Comparison of ENCODE assay signal across 26 cellular contexts in genomic region chr9:4433379-4433778, GRCh38.
"Had no signal": no experiment of that assay in that cellular context is flagged by ENCODE, and none has a peak within 500 bp of the region (broad histone marks: within the 10 kb centered on the region; RNA-seq: fewer than 3 reads in every experiment).

No MANE protein-coding gene starts in this region.

- H3K36me3 ChIP-seq: gastrocnemius medialis, neutrophil, upper lobe of left lung had no signal

- H2AFZ ChIP-seq: hepatocyte had no signal

- DNase-seq: activated B cell treated with CpG ODN at 0.5 μM for 24 hours; activated CD4-positive, alpha-beta T cell treated with anti-CD3 and anti-CD28 coated beads, Interleukin-2, amount 50 U/mL, for 1 hour; activated CD8-positive, alpha-beta T cell treated with anti-CD3 and anti-CD28 coated beads for 36 hours; activated naive CD8-positive, alpha-beta T cell treated with anti-CD3 and anti-CD28 coated beads, Interleukin-2, amount 50 U/mL, for 24 hours; activated T-cell treated with anti-CD3 and anti-CD28 coated beads, Interleukin-2, amount 50 U/mL, for 4 hours; amygdala; caudate nucleus; cortex of kidney; effector memory CD8-positive, alpha-beta T cell; gastrocnemius medialis; glutamatergic neuron; left cardiac atrium; left ventricle myocardium superior; mucosa of descending colon; stimulated activated CD4-positive, alpha-beta T cell treated with anti-CD3 and anti-CD28 coated beads, Interleukin-12 subunit alpha, Interleukin-12 subunit beta, amount 100 ng/mL, for 4 hours; stimulated activated CD4-positive, alpha-beta T cell treated with anti-CD3 and anti-CD28 coated beads, Interleukin-4, amount 100 ng/mL, for 1 hour; stimulated activated naive CD8-positive, alpha-beta T cell treated with anti-CD3 and anti-CD28 coated beads, Interleukin-15, amount 100 ng/mL, for 72 hours; substantia nigra had no signal

- H3K27me3 ChIP-seq: gastrocnemius medialis, hepatocyte, upper lobe of left lung had no signal

- H3K9me3 ChIP-seq: gastrocnemius medialis, mucosa of descending colon, neutrophil, upper lobe of left lung had no signal

- ATAC-seq: activated CD8-positive, alpha-beta T cell treated with anti-CD3 and anti-CD28 coated beads for 36 hours; activated naive CD8-positive, alpha-beta T cell treated with anti-CD3 and anti-CD28 coated beads, Interleukin-2, amount 50 U/mL, for 24 hours; activated T-cell treated with anti-CD3 and anti-CD28 coated beads, Interleukin-2, amount 50 U/mL, for 4 hours; activated T-helper 17 cell treated with anti-CD3 and anti-CD28 coated beads, Interleukin-2, amount 50 U/mL, for 72 hours; effector memory CD8-positive, alpha-beta T cell; gastrocnemius medialis; left cardiac atrium; left ventricle myocardium superior; mucosa of descending colon; sciatic nerve; stimulated activated effector memory CD8-positive, alpha-beta T cell treated with anti-CD3 and anti-CD28 coated beads, Interleukin-12 subunit alpha, Interleukin-12 subunit beta, amount 100 ng/mL, for 72 hours; stimulated activated naive CD8-positive, alpha-beta T cell treated with anti-CD3 and anti-CD28 coated beads, Interleukin-15, amount 100 ng/mL, for 72 hours had no signal

- H3K4me3 ChIP-seq: gastrocnemius medialis, hepatocyte, mucosa of descending colon, skin epidermis, upper lobe of left lung had no signal

- FAIRE-seq: keratinocyte had no signal

- H3K27ac ChIP-seq: gastrocnemius medialis, hepatocyte, neutrophil, skin epidermis, upper lobe of left lung had no signal

- H3K4me2 ChIP-seq: hepatocyte had no signal

- H3K79me2 ChIP-seq: hepatocyte had no signal

- H3K4me1 ChIP-seq: gastrocnemius medialis, upper lobe of left lung had no signal
